ENCODE assay signal across 15 cellular contexts in the genomic region with DNA sequence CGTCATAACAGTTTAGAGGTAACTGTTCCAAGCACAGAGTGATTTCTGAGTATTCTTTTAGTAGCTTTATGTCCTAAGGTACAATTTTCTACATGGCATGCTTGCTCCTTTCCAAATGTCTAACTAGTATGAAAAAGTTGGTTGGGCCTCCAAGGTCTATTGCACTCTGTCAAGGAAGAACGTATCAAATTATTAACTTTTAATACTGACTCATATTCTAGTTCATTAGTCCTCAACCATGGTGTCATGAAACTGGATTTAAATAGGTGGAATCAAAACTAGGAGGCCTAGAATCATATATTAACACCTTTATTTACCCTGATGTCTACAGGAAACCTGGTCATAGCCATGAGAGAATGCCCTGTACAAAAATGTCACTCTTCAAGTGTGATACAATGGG.
A peak's percentile ranks its signal among the peaks of the same experiment; 100 is the strongest.
DNase-seq lines count a peak whose midpoint lies in the region; ATAC-seq, FAIRE-seq and TF ChIP-seq lines count a peak whose summit lies in the region.
"Had no signal": no experiment of that assay in that cellular context is flagged by ENCODE, and none has a peak within 500 bp of the region (broad histone marks: within the 10 kb centered on the region; RNA-seq: fewer than 3 reads in every experiment).

No MANE protein-coding gene starts in this region.

- no peaks in the 10 kb centered on the region for H3K27me3 ChIP-seq in pancreas

- H3K4me3 ChIP-seq in SK-N-MC (no peak overlapping the region), pancreas (no peak overlapping the region)
- H3K4me3 ChIP-seq: GM12878, HAP-1 had no signal

- H3K9me3 ChIP-seq in SK-N-MC (ENCODE audit: low read depth, low read length) (no peaks in the 10 kb centered on the region), pancreas (no peaks in the 10 kb centered on the region)
- H3K9me3 ChIP-seq: HAP-1 had no signal

- FAIRE-seq in pancreas (lab: Jason Lieb, UNC): no peak
- FAIRE-seq: GM12878, GM18507, H1 had no signal

- H3K36me3 ChIP-seq in SK-N-MC (ENCODE audit: insufficient read depth, low read length) (peaks cover 52% of the 10 kb centered on the region), pancreas (peaks cover 0 to 2% (median under 1%) of the 10 kb centered on the region in 3 donors)

- peaks cover 23 to 61% (median 47%) of the 10 kb centered on the region in 3 donors for H3K4me1 ChIP-seq in pancreas

- no peak overlapping the region for H3K9ac ChIP-seq in SK-N-MC (ENCODE audit: insufficient read length)

- DNase-seq in ACHN: peak; percentile 47
- no peak for DNase-seq in SK-N-MC (ENCODE audit: low read depth, low spot score)
- DNase-seq in kidney tubule cell (ENCODE audit: low spot score): peak; percentile 79
- DNase-seq in pancreas: no peak
- no peak for DNase-seq in activated naive CD4-positive, alpha-beta T cell treated with Interleukin-2 at 50 U/mL for 16 hours
- DNase-seq in occipital lobe (lab: John Stamatoyannopoulos, UW): no peak
- DNase-seq: Calu3, DMS 273 treated with DMSO at 0.1 percent for 48 hours, IMR-90 had no signal

- H3K27ac ChIP-seq in SK-N-MC: peak overlapping the region; percentile 14; the same call in 1 of the 2 replicates
- H3K27ac ChIP-seq in pancreas: peak overlapping the region in 2 of 4 donors; percentile 17 to 21

- ATAC-seq in pancreas: peak in 3 of 4 donors; percentile 9 to 24 (median 15)
- no peak for ATAC-seq in esophagus mucosa
- ATAC-seq in GM18519 (IDR thresholded peaks at IDR 0.05; ENCODE audit: low FRiP score, unreplicated experiment): no peak
- ATAC-seq: GM12878 had no signal

- intact Hi-C loops in pancreas (cut with DNase I): loop anchor here in 1 of 3 donors (10.0 kb wide), 1 partner anchor 124 kb away; no protein-coding TSS in a partner anchor

- no peak for TF ChIP-seq CTCF in pancreas (IDR thresholded peaks at IDR 0.05)

- WGBS in pancreas, 2 donors: 46 to 55% methylated on average over 2 of the region's 2 CpGs

- in situ Hi-C loops in ACHN (cut with HindIII; ENCODE audit: low pct_ligation_motif_present, low pct_unique_long_range_greater_than_20kb, low sequenced_read_pairs): no loop called here

Comparison
In these comparisons a context has a peak if more than half of its experiments do, and no peak if none do; other contexts are left out.
1. DNase-seq: peak in ACHN (single experiment) and kidney tubule cell (single experiment); none in SK-N-MC (single experiment), pancreas (0 of 6), activated naive CD4-positive, alpha-beta T cell treated with Interleukin-2 at 50 U/mL for 16 hours (single experiment) and occipital lobe (single experiment).
2. ATAC-seq: peak in pancreas (3 of 4); none in esophagus mucosa (single experiment) and GM18519 (single experiment).